ENCODE assay signal across 8 cellular contexts in genomic region chr3:127588675-127589577, GRCh38. TPM values are rescaled to one million over a fixed set of nuclear protein-coding genes. Genes with fewer than 3 reads are reported as not detected.
DNase-seq lines count a peak whose midpoint lies in the region; ATAC-seq and TF ChIP-seq lines count a peak whose summit lies in the region.

No MANE protein-coding gene starts in this region.

- no peaks in the 10 kb centered on the region for H3K27me3 Mint-ChIP-seq in naive thymus-derived CD8-positive, alpha-beta T cell

- H3K4me3 ChIP-seq in RWPE2 (ENCODE audit: severe bottlenecking) (peak overlapping the region; percentile 79), duodenal mucosa (ENCODE audit: low read depth in 1 of 2, low read length in 2 of 2) (peak overlapping the region; percentile 84 to 90)

- peaks cover 20 to 60% (median 48%) of the 10 kb centered on the region in 4 donors for H3K4me1 Mint-ChIP-seq in naive thymus-derived CD8-positive, alpha-beta T cell

- peak overlapping the region; percentile 75 for H3K27ac ChIP-seq in RWPE2 (ENCODE audit: poor library complexity, severe bottlenecking)
- no peak overlapping the region for H3K27ac ChIP-seq in duodenal mucosa (ENCODE audit: low read depth, low read length)

- DNase-seq in SIG-M5 treated with dmso at 0.1 percent for 504 hours (lab: John Stamatoyannopoulos, UW; ENCODE audit: unreplicated experiment) (peak; percentile 55), SIG-M5 (lab: John Stamatoyannopoulos, UW) (no peak), RWPE2 (ENCODE audit: low spot score) (no peak), DMS114 treated with DMSO at 0.1 percent for 48 hours (lab: John Stamatoyannopoulos, UW; ENCODE audit: unreplicated experiment) (no peak), NCI-H1105 treated with DMSO at 0.1 percent for 48 hours (lab: John Stamatoyannopoulos, UW) (no peak), SK-N-DZ (ENCODE audit: low spot score) (no peak)
- DNase-seq in naive thymus-derived CD8-positive, alpha-beta T cell, result no peak

- H3K9ac ChIP-seq in duodenal mucosa (ENCODE audit: low read depth in 1 of 2, low read length in 2 of 2), result peak overlapping the region; percentile 83 to 89

- peak overlapping the region; percentile 77 to 100 (median 85) for H3K4me3 Mint-ChIP-seq in naive thymus-derived CD8-positive, alpha-beta T cell

- H3K9me3 Mint-ChIP-seq in naive thymus-derived CD8-positive, alpha-beta T cell, result no peaks in the 10 kb centered on the region

- H3K9me3 ChIP-seq in RWPE2 (ENCODE audit: severe bottlenecking) (no peaks in the 10 kb centered on the region), duodenal mucosa (ENCODE audit: control insufficient read depth in 1 of 2, low read length in 2 of 2) (no peaks in the 10 kb centered on the region)

- TF ChIP-seq CTCF in RWPE2 (IDR thresholded peaks at IDR 0.05; ENCODE audit: poor library complexity, severe bottlenecking), result no peak

- peak; percentile 70 for ATAC-seq in RWPE2 (ENCODE audit: low read depth)
- peak in 1 of 2 donors; percentile 12 for ATAC-seq in naive thymus-derived CD8-positive, alpha-beta T cell

- H3K27me3 ChIP-seq in RWPE2 (ENCODE audit: insufficient read depth, poor library complexity, severe bottlenecking) (no peaks in the 10 kb centered on the region), duodenal mucosa (ENCODE audit: control insufficient read depth in 1 of 2, insufficient read depth in 2 of 2, low read length in 2 of 2) (no peaks in the 10 kb centered on the region)

- H3K36me3 Mint-ChIP-seq in naive thymus-derived CD8-positive, alpha-beta T cell, result no peaks in the 10 kb centered on the region

- H3K27ac Mint-ChIP-seq in naive thymus-derived CD8-positive, alpha-beta T cell, result peak overlapping the region in 9 of 10 donors; percentile 18 to 91 (median 72)

- H3K4me1 ChIP-seq in RWPE2 (ENCODE audit: insufficient read depth, poor library complexity, severe bottlenecking) (peaks cover 8% of the 10 kb centered on the region), duodenal mucosa (ENCODE audit: control insufficient read depth in 1 of 2, insufficient read depth in 2 of 2, low read length in 2 of 2) (peaks cover 22 to 28% of the 10 kb centered on the region in 2 donors)

- H3K36me3 ChIP-seq in RWPE2 (ENCODE audit: low read depth), result no peaks in the 10 kb centered on the region
- H3K36me3 ChIP-seq in duodenal mucosa (ENCODE audit: control insufficient read depth in 1 of 2, insufficient read depth in 2 of 2, low read length in 2 of 2), result no peaks in the 10 kb centered on the region

- POLR2A ChIA-PET in naive thymus-derived CD8-positive, alpha-beta T cell (lab: Charles Lee), result interaction anchor here (2.6 to 4.1 kb wide), 2 partner anchors 10 to 14 kb away, joined by 12 to 16 read pairs; partner anchors contain the start of gene MCM2

RNA-seq across cellular contexts. Expression of gene TPRA1, which starts 1.6 kb away (rescaled TPM):
- 10 to 100 TPM; 30.2 to 34.7 TPM for total RNA-seq in naive thymus-derived CD8-positive, alpha-beta T cell
- 10 to 100 TPM; 14.8 to 27.6 (median 15.3) TPM for polyA plus RNA-seq in naive thymus-derived CD8-positive, alpha-beta T cell
- polyA plus RNA-seq in SK-N-DZ (2014; cell fraction: cytosol; rRNA removed), result 27.0 and 31.9 TPM in 2 replicates
- polyA plus RNA-seq in SK-N-DZ (2014; cell fraction: nucleus; rRNA removed), result 78.3 and 84.0 TPM in 2 replicates

RNA-seq across cellular contexts. Expression of gene MCM2, which starts 9.3 kb away (rescaled TPM):
- total RNA-seq in naive thymus-derived CD8-positive, alpha-beta T cell, result 10 to 100 TPM; 10.4 to 17.7 TPM
- polyA plus RNA-seq in naive thymus-derived CD8-positive, alpha-beta T cell, result 10 to 100 TPM; 10.4 to 13.2 (median 13.2) TPM
- polyA plus RNA-seq in SK-N-DZ (2014; cell fraction: cytosol; rRNA removed), result 328 and 365 TPM in 2 replicates
- polyA plus RNA-seq in SK-N-DZ (2014; cell fraction: nucleus; rRNA removed), result 248 and 305 TPM in 2 replicates

RNA-seq across cellular contexts. Expression of gene PODXL2, which starts 40.1 kb away (rescaled TPM):
- 1 to 10 TPM; 2.5 to 2.8 TPM for total RNA-seq in naive thymus-derived CD8-positive, alpha-beta T cell
- 1 to 10 TPM in 2 of 3 donors, under 1 TPM in 1; 0.66 to 4.1 (median 2.6) TPM for polyA plus RNA-seq in naive thymus-derived CD8-positive, alpha-beta T cell
- polyA plus RNA-seq in SK-N-DZ (2014; cell fraction: cytosol; rRNA removed), result 208 and 215 TPM in 2 replicates
- 250 and 257 TPM in 2 replicates for polyA plus RNA-seq in SK-N-DZ (2014; cell fraction: nucleus; rRNA removed)
